ENCODE assay signal across 8 cellular contexts in the genomic region with DNA sequence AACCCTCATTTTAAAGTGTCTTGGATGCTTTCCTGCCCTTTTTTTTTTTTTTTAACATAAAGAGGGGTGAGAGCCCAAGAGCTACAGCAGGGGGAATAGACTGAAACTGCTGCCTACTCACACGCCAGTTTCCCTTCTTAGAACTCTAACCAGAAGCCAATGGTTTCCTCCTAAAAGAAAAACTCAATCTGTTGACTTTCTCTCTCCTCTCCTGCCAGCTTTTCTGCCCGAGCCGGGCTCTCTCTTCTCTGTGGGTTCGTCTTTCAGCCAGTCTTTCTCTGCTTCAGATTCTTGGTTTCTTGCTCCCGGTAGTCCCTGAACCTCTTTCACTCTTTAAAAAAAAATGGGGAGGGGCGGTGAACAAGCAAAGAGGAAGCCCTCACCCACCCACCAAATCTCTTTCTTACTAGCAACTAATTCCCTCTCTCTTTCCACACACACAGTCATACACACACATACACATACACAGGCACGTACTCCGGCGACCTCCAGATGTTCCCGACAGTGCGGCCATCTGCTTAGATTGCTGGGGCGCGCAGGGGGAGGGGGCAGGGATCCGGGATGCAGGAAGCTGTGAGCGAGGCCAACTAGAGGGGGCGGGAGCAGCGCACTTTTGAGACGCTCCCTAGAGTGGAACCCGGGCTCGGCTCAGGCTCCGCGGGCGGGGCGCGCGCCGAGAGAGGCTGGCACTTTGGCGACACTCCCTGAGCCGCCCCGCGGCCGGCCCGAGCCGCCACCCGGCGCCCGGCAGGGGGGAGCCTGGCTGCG. TPM values are rescaled to one million over a fixed set of nuclear protein-coding genes. Genes with fewer than 3 reads are reported as not detected.
DNase-seq lines count a peak whose midpoint lies in the region; ATAC-seq and TF ChIP-seq lines count a peak whose summit lies in the region.

No MANE protein-coding gene starts in this region.

- peaks cover 0 to 5% of the 10 kb centered on the region in 2 donors for H3K36me3 Mint-ChIP-seq in CD4-positive, alpha-beta memory T cell

- no peaks in the 10 kb centered on the region for H3K9me3 ChIP-seq in CD4-positive, alpha-beta memory T cell (ENCODE audit: control insufficient read depth in 1 of 2, low read length in 2 of 2)
- H3K9me3 ChIP-seq in HEK293 (ENCODE audit: control insufficient read depth, insufficient read depth, low read depth, low read length), result no peaks in the 10 kb centered on the region
- H3K9me3 ChIP-seq in muscle layer of colon (ENCODE audit: low read length), result no peaks in the 10 kb centered on the region
- H3K9me3 ChIP-seq in subcutaneous abdominal adipose tissue (ENCODE audit: control insufficient read depth in 5 of 5, low read length in 5 of 5), result no peaks in the 10 kb centered on the region

- peaks cover 0 to 9% (median 3%) of the 10 kb centered on the region in 8 donors for H3K9me3 Mint-ChIP-seq in CD4-positive, alpha-beta memory T cell

- ATAC-seq in HG03175 (IDR thresholded peaks at IDR 0.05; ENCODE audit: unreplicated experiment), result no peak

- intact Hi-C loops in CD4-positive, alpha-beta memory T cell (cut with micrococcal nuclease), result no loop called here

- CTCF ChIA-PET in CD4-positive, alpha-beta memory T cell (lab: Charles Lee; ENCODE audit: partially characterized antibody), result interaction anchor here (0.7 kb wide), 1 partner anchor 80 kb away, joined by 3 read pairs; no protein-coding TSS in a partner anchor
- CTCF ChIA-PET in HEK293 (lab: Yijun Ruan, JAX), result interaction anchor here (0.6 to 1.0 kb wide), 6 partner anchors 12 to 1853 kb away, joined by 3 to 4 read pairs (median 3); no protein-coding TSS in a partner anchor

- peaks cover 39 to 42% of the 10 kb centered on the region in 2 donors for H3K27me3 Mint-ChIP-seq in CD4-positive, alpha-beta memory T cell

- peak overlapping the region; percentile 55 to 85 (median 80) for H3K4me3 Mint-ChIP-seq in CD4-positive, alpha-beta memory T cell

- no peak overlapping the region for H3K27ac Mint-ChIP-seq in CD4-positive, alpha-beta memory T cell

- H3K4me1 ChIP-seq in CD4-positive, alpha-beta memory T cell (ENCODE audit: insufficient read depth, low read length), result no peaks in the 10 kb centered on the region
- H3K4me1 ChIP-seq in HEK293 (ENCODE audit: control insufficient read depth, insufficient read depth, low read length), result peaks cover 3% of the 10 kb centered on the region; the same call in 1 of the 2 replicates
- H3K4me1 ChIP-seq in muscle layer of colon (ENCODE audit: insufficient read depth, low read length), result peaks cover 10% of the 10 kb centered on the region
- H3K4me1 ChIP-seq in subcutaneous abdominal adipose tissue (ENCODE audit: control insufficient read depth in 5 of 5, insufficient read depth in 5 of 5, low read length in 5 of 5), result peaks cover 31 to 87% (median 85%) of the 10 kb centered on the region in 5 donors

- no peak for DNase-seq in CD4-positive, alpha-beta memory T cell
- DNase-seq in NCI-H446 (lab: John Stamatoyannopoulos, UW), result peak; percentile 93 to 98
- peak; percentile 72 for DNase-seq in activated T-cell treated with anti-CD3 and anti-CD28 coated beads for 48 hours (ENCODE audit: low read depth)
- peak; percentile 99 for DNase-seq in fibroblast of gingiva (ENCODE audit: low read depth)

- H3K36me3 ChIP-seq in CD4-positive, alpha-beta memory T cell (ENCODE audit: insufficient read depth, low read length), result no peaks in the 10 kb centered on the region
- H3K36me3 ChIP-seq in HEK293 (ENCODE audit: control insufficient read depth in 2 of 2, insufficient read depth in 1 of 2, low read length in 2 of 2) (no peaks in the 10 kb centered on the region), muscle layer of colon (ENCODE audit: insufficient read depth, low read length) (no peaks in the 10 kb centered on the region), subcutaneous abdominal adipose tissue (ENCODE audit: control insufficient read depth in 5 of 5, insufficient read depth in 5 of 5, low read length in 5 of 5) (peaks cover 0 to 7% (median 2%) of the 10 kb centered on the region in 5 donors)

- POLR2A ChIA-PET in CD4-positive, alpha-beta memory T cell (lab: Charles Lee; ENCODE audit: partially characterized antibody), result interaction anchor here (0.7 kb wide), 1 partner anchor 47 kb away, joined by 3 read pairs; no protein-coding TSS in a partner anchor
- POLR2A ChIA-PET in HEK293 (lab: Yijun Ruan, JAX), result interaction anchor here (1.0 to 1.7 kb wide), 2 partner anchors 8 to 12 kb away, joined by 3 to 8 read pairs; no protein-coding TSS in a partner anchor

- H3K4me1 Mint-ChIP-seq in CD4-positive, alpha-beta memory T cell, result peaks cover 4 to 13% (median 9%) of the 10 kb centered on the region in 4 donors

- H3K27ac ChIP-seq in CD4-positive, alpha-beta memory T cell (ENCODE audit: low read depth, low read length), result no peak overlapping the region
- H3K27ac ChIP-seq in HEK293 (ENCODE audit: extremely low read depth, low read depth, low read length) (peak overlapping the region; percentile 48; the same call in 1 of the 2 replicates), muscle layer of colon (ENCODE audit: low read depth, low read length) (peak overlapping the region; percentile 42), subcutaneous abdominal adipose tissue (ENCODE audit: low read depth, low read length) (peak overlapping the region; percentile 95)

- H3K9ac ChIP-seq in muscle layer of colon (ENCODE audit: low read length) (no peak overlapping the region), subcutaneous abdominal adipose tissue (ENCODE audit: low read length in 5 of 5) (peak overlapping the region; percentile 57 to 83 (median 77))

- H3K4me3 ChIP-seq in CD4-positive, alpha-beta memory T cell (ENCODE audit: low read length in 2 of 2), result no peak overlapping the region
- H3K4me3 ChIP-seq in HEK293 (ENCODE audit: low read depth, low read length) (peak overlapping the region; percentile 46), muscle layer of colon (ENCODE audit: low read depth in 1 of 2, low read length in 2 of 2) (peak overlapping the region; percentile 52 to 55), subcutaneous abdominal adipose tissue (ENCODE audit: low read depth in 1 of 5, low read length in 5 of 5) (peak overlapping the region; percentile 83 to 94 (median 90))

- no peaks in the 10 kb centered on the region for H3K27me3 ChIP-seq in CD4-positive, alpha-beta memory T cell (ENCODE audit: insufficient read depth, low read length)
- H3K27me3 ChIP-seq in muscle layer of colon (ENCODE audit: control insufficient read depth in 1 of 2, insufficient read depth in 2 of 2, low read length in 2 of 2), result no peaks in the 10 kb centered on the region
- no peaks in the 10 kb centered on the region for H3K27me3 ChIP-seq in subcutaneous abdominal adipose tissue (ENCODE audit: control insufficient read depth in 5 of 5, insufficient read depth in 4 of 5, low read length in 5 of 5)

- no peak for TF ChIP-seq CTCF in HEK293 (tag by site-specific recombination; IDR thresholded peaks at IDR 0.05)

TF ChIP-seq in HEK293, 187 proteins besides CTCF, POLR2A, EP300 and RAD21 (continues in another document):
- TF ChIP-seq ZNF561 (tag by site-specific recombination; IDR thresholded peaks at IDR 0.05; ENCODE audit: borderline replicate concordance), result no peak
- TF ChIP-seq ZNF157 (tag by site-specific recombination; IDR thresholded peaks at IDR 0.05), result no peak
- TF ChIP-seq MYNN (tag by site-specific recombination; IDR thresholded peaks at IDR 0.05; ENCODE audit: borderline replicate concordance), result no peak
- no peak for TF ChIP-seq ZSCAN16 (tag by site-specific recombination; IDR thresholded peaks at IDR 0.05)
- TF ChIP-seq PRDM2 (tag by site-specific recombination; IDR thresholded peaks at IDR 0.05; ENCODE audit: borderline replicate concordance), result no peak
- TF ChIP-seq ZNF776 (tag by site-specific recombination; IDR thresholded peaks at IDR 0.05; ENCODE audit: borderline replicate concordance), result no peak
- peak; percentile 61; the same call in 1 of the 2 replicates for TF ChIP-seq ZNF2 (tag by site-specific recombination; IDR thresholded peaks at IDR 0.05)
- no peak for TF ChIP-seq SCRT2 (tag by site-specific recombination; IDR thresholded peaks at IDR 0.05)

RNA-seq across cellular contexts. Expression of gene TSKU, which starts 0.4 kb away (rescaled TPM):
- total RNA-seq in CD4-positive, alpha-beta memory T cell, result not detected
- polyA plus RNA-seq in CD4-positive, alpha-beta memory T cell, result under 1 TPM in 1 of 2 donors, not detected in 1; 0.13 TPM

Comparison
In these comparisons a context has a peak if more than half of its experiments do, and no peak if none do; other contexts are left out.
1. DNase-seq: peak in NCI-H446 (2 of 2), activated T-cell treated with anti-CD3 and anti-CD28 coated beads for 48 hours (single experiment) and fibroblast of gingiva (single experiment); none in CD4-positive, alpha-beta memory T cell (0 of 5).
2. H3K4me3 ChIP-seq: peak in HEK293 (single experiment), muscle layer of colon (2 of 2) and subcutaneous abdominal adipose tissue (5 of 5); none in CD4-positive, alpha-beta memory T cell (0 of 2).